ENCODE assay signal across 12 cellular contexts in genomic region chr10:26448292-26448691, GRCh38. TPM values are rescaled to one million over a fixed set of nuclear protein-coding genes. Genes with fewer than 3 reads are reported as not detected.
DNase-seq lines count a peak whose midpoint lies in the region; ATAC-seq, FAIRE-seq and TF ChIP-seq lines count a peak whose summit lies in the region.
"Had no signal": no experiment of that assay in that cellular context is flagged by ENCODE, and none has a peak within 500 bp of the region (broad histone marks: within the 10 kb centered on the region; RNA-seq: fewer than 3 reads in every experiment).

No MANE protein-coding gene starts in this region.

- H3K27me3 ChIP-seq in effector memory CD4-positive, alpha-beta T cell (replicated peaks; ENCODE audit: control insufficient read depth, insufficient read depth, low read length, poor library complexity, severe bottlenecking), result no peaks in the 10 kb centered on the region
- H3K27me3 ChIP-seq: esophagus squamous epithelium had no signal

- H3K27ac ChIP-seq in effector memory CD4-positive, alpha-beta T cell (ENCODE audit: insufficient read depth, low read length, poor library complexity, severe bottlenecking), result peak overlapping the region; percentile 76
- H3K27ac ChIP-seq: KMS-11 had no signal

- H3K4me3 ChIP-seq in effector memory CD4-positive, alpha-beta T cell (ENCODE audit: insufficient read depth, low read depth, low read length, poor library complexity, severe bottlenecking), result no peak overlapping the region
- H3K4me3 ChIP-seq: esophagus squamous epithelium had no signal

- TF ChIP-seq CTCF in GM20000 (IDR thresholded peaks at IDR 0.05; ENCODE audit: extremely low read depth, missing control alignments), result no peak

- peaks cover 45% of the 10 kb centered on the region for H3K4me1 ChIP-seq in effector memory CD4-positive, alpha-beta T cell (ENCODE audit: control insufficient read depth, insufficient read depth, low read length, poor library complexity, severe bottlenecking)
- H3K4me1 ChIP-seq: esophagus squamous epithelium had no signal

- DNase-seq in GM12892 (ENCODE audit: insufficient read length) (no peak), GM12891 (ENCODE audit: insufficient read length, low spot score) (no peak), left colon (no peak), NCI-H187 treated with DMSO at 0.1 percent for 48 hours (lab: John Stamatoyannopoulos, UW) (no peak), GM20000 (ENCODE audit: low spot score) (no peak)
- no peak for DNase-seq in effector memory CD4-positive, alpha-beta T cell
- DNase-seq: activated gamma-delta T cell, esophagus squamous epithelium had no signal

- intact Hi-C loops in left colon (cut with DNase I, micrococcal nuclease), result no loop called here

- FAIRE-seq in GM12892 (lab: Jason Lieb, UNC), result peak; percentile 76
- no peak for FAIRE-seq in GM12891 (lab: Jason Lieb, UNC)

- no peak for TF ChIP-seq POLR2A in GM12892 (IDR thresholded peaks at IDR 0.05; ENCODE audit: low read depth, low read length)
- no peak for TF ChIP-seq POLR2A in GM12891 (IDR thresholded peaks at IDR 0.05; ENCODE audit: low read depth, low read length)

- H3K9me3 ChIP-seq in effector memory CD4-positive, alpha-beta T cell (ENCODE audit: control insufficient read depth, low read length), result no peaks in the 10 kb centered on the region
- H3K9me3 ChIP-seq: esophagus squamous epithelium had no signal

- peak; percentile 38 for ATAC-seq in GM21390 (IDR thresholded peaks at IDR 0.05; ENCODE audit: unreplicated experiment)
- ATAC-seq in HG03342 (IDR thresholded peaks at IDR 0.05; ENCODE audit: unreplicated experiment), result peak; percentile 50
- ATAC-seq in left colon, result no peak
- ATAC-seq: Right ventricle myocardium inferior had no signal

- peaks cover 3% of the 10 kb centered on the region for H3K36me3 ChIP-seq in effector memory CD4-positive, alpha-beta T cell (ENCODE audit: control insufficient read depth, insufficient read depth, low read length)
- H3K36me3 ChIP-seq: esophagus squamous epithelium had no signal

TF ChIP-seq in GM12891, 5 proteins besides CTCF, POLR2A, EP300 and RAD21:
- TF ChIP-seq POLR2AphosphoS5 (IDR thresholded peaks at IDR 0.05; ENCODE audit: low read depth, low read length) (no peak), SPI1 (IDR thresholded peaks at IDR 0.05; ENCODE audit: low read depth, low read length) (no peak), TAF1 (IDR thresholded peaks at IDR 0.05; ENCODE audit: low read depth, low read length) (no peak), POU2F2 (IDR thresholded peaks at IDR 0.05; ENCODE audit: low read depth, low read length) (no peak), PAX5 (IDR thresholded peaks at IDR 0.05; ENCODE audit: insufficient read depth, low read length, severe bottlenecking) (no peak)

RNA-seq across cellular contexts. Expression of gene APBB1IP, which starts 10.2 kb away (rescaled TPM):
- 37.4 TPM for polyA plus RNA-seq in GM12892 (2012; ENCODE audit: missing spikeins)
- 52.0 TPM for polyA plus RNA-seq in GM12891 (2012; ENCODE audit: low read depth, missing spikeins)
- total RNA-seq in left colon, result 1 to 10 TPM; 2.0 to 4.6 TPM
